In the genomic region with DNA sequence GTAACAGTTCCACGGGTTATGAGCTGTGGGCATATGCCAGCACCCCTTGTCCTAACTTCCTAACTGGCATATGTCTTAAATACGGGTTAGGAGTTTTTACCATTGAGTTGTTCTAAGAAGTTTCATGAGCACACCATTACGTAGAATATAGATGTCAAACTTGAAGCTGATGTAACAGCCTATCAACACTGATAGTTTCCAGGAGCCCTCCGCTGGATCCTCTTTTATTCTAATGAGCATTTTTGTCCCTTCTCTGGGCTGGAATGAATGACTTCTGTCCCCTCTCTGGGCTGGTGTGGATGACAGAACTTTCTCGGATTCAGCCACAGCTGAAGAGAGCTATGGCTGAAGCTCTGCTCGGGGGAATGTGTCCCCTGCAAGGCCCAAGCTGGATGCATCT, we compare ENCODE assay signal across 26 cellular contexts.
"Had no signal": no experiment of that assay in that cellular context is flagged by ENCODE, and none has a peak within 500 bp of the region (broad histone marks: within the 10 kb centered on the region; RNA-seq: fewer than 3 reads in every experiment).

No MANE protein-coding gene starts in this region.

- FAIRE-seq: endometrium, islet of Langerhans, keratinocyte had no signal

- DNase-seq: colonic mucosa; cortex of kidney; effector CD8-positive, alpha-beta T cell; effector memory CD8-positive, alpha-beta T cell; endodermal cell; erythroblast; esophagus squamous epithelium; foreskin fibroblast; foreskin melanocyte; gastrocnemius medialis; glutamatergic neuron; head of caudate nucleus; heart right ventricle; hippocampal formation; left cardiac atrium; left lung; left ventricle myocardium superior; lower lobe of right lung; mesenchymal stem cell; midbrain had no signal

- H3K4me3 ChIP-seq: colonic mucosa, esophagus squamous epithelium, gastrocnemius medialis, heart right ventricle, left lung, lower lobe of right lung had no signal

- H3K27ac Mint-ChIP-seq: dendritic cell treated with granulocyte-macrophage colony-stimulating factor and Interleukin-4, amounts not matched to agents 40 ng/mL and 50 ng/mL, for 4 days; effector memory CD8-positive, alpha-beta T cell; endodermal cell had no signal

- H3K4me1 ChIP-seq: colonic mucosa, esophagus squamous epithelium, gastrocnemius medialis, heart right ventricle, left lung, lower lobe of right lung had no signal

- H3K4me3 Mint-ChIP-seq: dendritic cell treated with granulocyte-macrophage colony-stimulating factor and Interleukin-4, amounts not matched to agents 40 ng/mL and 50 ng/mL, for 4 days; effector memory CD8-positive, alpha-beta T cell; endodermal cell had no signal

- H3K27me3 ChIP-seq: colonic mucosa, esophagus squamous epithelium, gastrocnemius medialis, left lung had no signal

- H3K9me3 ChIP-seq: colonic mucosa, esophagus squamous epithelium, gastrocnemius medialis, heart right ventricle, left lung, lower lobe of right lung had no signal

- H3K9me3 Mint-ChIP-seq: dendritic cell treated with granulocyte-macrophage colony-stimulating factor and Interleukin-4, amounts not matched to agents 40 ng/mL and 50 ng/mL, for 4 days; endodermal cell had no signal

- H3K36me3 ChIP-seq: colonic mucosa, esophagus squamous epithelium, gastrocnemius medialis, heart right ventricle, left lung, lower lobe of right lung had no signal

- H3K27me3 Mint-ChIP-seq: effector memory CD8-positive, alpha-beta T cell had no signal

- ATAC-seq: effector memory CD8-positive, alpha-beta T cell; esophagus mucosa; gastrocnemius medialis; heart right ventricle; left cardiac atrium; left lung; left ventricle myocardium superior; lower lobe of right lung had no signal

- H3K27ac ChIP-seq: colonic mucosa, epithelial cell of prostate, esophagus squamous epithelium, gastrocnemius medialis, heart right ventricle, left lung, lower lobe of right lung had no signal
